ENCODE assay signal across 1 cellular context in the genomic region with DNA sequence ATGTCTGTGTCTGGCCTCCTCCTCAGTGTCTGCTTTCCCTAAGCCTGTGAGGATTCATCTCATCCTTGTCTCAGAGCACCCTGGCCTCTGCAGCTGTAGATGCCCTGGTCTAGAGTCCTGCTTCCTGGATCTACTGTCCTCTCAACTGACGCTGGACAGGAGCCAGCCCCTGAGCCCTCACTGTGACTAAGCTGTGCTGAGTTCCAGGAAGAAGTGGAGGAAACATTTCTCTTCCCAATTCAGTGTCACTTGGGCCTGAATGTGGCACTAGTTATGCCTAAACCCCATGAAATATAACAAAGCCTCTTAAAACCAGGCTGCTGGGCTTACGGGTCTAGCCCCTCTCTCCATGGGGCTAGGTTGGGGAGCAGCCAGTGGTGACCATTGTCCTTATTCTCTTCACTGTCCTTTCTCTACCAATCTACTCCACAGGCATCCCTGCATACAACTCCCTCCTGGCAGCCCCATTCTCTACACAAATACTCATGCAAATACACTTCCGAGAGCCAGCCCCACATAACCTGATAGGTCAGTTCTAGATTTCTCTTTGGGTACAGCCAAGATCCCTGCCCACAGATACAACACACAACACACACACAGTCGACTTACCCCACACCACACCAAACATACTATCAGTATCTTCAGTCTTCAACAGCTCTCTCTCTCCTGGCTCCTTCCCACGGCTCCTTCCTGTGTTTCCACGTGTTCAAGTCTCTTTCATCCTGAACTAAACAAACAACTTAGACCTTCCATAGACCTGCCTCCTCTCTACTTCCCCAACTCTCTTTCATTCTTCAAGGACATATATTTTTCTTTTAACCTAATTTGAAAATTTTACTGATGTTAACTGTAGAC.
TF ChIP-seq lines count a peak whose summit lies in the region.

No MANE protein-coding gene starts in this region.

TF ChIP-seq in WTC11, 78 proteins besides CTCF, POLR2A, EP300 and RAD21 (continued from another document):
- TF ChIP-seq ZNF138 (CRISPR knock-in tag; conservative IDR thresholded peaks at IDR 0.05) (no peak), CREB1 (CRISPR knock-in tag; IDR thresholded peaks at IDR 0.05) (no peak)
